ENCODE assay signal across 2 cellular contexts in the genomic region with DNA sequence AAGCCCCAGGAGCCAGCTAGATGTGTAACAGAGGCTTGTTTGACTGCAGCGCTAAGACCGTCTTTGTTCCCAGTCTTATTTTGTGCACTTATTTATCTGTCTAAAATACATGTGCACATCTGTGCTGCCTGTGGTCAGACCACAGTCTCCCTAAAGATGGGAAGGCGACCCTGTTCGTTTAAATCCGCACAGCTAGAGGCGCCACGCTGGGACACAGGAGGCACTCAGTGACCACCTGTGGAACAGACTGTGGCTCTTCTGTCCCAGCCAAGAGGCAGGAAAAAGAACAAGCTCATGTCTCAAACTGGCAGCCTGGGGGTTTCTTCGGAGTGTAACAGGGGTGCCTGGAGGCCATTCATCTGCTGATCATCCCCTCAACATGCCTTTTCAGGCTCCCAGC.
TF ChIP-seq lines count a peak whose summit lies in the region.

No MANE protein-coding gene starts in this region.

TF ChIP-seq in K562, 482 proteins besides CTCF, POLR2A, EP300 and RAD21:
- TF ChIP-seq, protein P1, sequence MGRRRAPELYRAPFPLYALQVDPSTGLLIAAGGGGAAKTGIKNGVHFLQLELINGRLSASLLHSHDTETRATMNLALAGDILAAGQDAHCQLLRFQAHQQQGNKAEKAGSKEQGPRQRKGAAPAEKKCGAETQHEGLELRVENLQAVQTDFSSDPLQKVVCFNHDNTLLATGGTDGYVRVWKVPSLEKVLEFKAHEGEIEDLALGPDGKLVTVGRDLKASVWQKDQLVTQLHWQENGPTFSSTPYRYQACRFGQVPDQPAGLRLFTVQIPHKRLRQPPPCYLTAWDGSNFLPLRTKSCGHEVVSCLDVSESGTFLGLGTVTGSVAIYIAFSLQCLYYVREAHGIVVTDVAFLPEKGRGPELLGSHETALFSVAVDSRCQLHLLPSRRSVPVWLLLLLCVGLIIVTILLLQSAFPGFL (CRISPR knock-in tag; IDR thresholded peaks at IDR 0.05), result 0 out of 2 replicates have a peak, but pooled peaks have one; percentile 35
- TF ChIP-seq, protein P2, sequence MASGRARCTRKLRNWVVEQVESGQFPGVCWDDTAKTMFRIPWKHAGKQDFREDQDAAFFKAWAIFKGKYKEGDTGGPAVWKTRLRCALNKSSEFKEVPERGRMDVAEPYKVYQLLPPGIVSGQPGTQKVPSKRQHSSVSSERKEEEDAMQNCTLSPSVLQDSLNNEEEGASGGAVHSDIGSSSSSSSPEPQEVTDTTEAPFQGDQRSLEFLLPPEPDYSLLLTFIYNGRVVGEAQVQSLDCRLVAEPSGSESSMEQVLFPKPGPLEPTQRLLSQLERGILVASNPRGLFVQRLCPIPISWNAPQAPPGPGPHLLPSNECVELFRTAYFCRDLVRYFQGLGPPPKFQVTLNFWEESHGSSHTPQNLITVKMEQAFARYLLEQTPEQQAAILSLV (tag; IDR thresholded peaks at IDR 0.05), result no peak

TF ChIP-seq in SK-N-SH treated with all-trans-retinoic acid at 6 μM for 48 hours, 23 proteins besides CTCF, POLR2A, EP300 and RAD21 (continued from another document):
- TF ChIP-seq, protein P3, sequence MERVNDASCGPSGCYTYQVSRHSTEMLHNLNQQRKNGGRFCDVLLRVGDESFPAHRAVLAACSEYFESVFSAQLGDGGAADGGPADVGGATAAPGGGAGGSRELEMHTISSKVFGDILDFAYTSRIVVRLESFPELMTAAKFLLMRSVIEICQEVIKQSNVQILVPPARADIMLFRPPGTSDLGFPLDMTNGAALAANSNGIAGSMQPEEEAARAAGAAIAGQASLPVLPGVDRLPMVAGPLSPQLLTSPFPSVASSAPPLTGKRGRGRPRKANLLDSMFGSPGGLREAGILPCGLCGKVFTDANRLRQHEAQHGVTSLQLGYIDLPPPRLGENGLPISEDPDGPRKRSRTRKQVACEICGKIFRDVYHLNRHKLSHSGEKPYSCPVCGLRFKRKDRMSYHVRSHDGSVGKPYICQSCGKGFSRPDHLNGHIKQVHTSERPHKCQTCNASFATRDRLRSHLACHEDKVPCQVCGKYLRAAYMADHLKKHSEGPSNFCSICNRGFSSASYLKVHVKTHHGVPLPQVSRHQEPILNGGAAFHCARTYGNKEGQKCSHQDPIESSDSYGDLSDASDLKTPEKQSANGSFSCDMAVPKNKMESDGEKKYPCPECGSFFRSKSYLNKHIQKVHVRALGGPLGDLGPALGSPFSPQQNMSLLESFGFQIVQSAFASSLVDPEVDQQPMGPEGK (CRISPR knock-in tag; IDR thresholded peaks at IDR 0.05; ENCODE audit: borderline replicate concordance), result no peak
- TF ChIP-seq CSDC2 (CRISPR knock-in tag; IDR thresholded peaks at IDR 0.05) (no peak), ZFP30 (CRISPR knock-in tag; IDR thresholded peaks at IDR 0.05) (no peak), TCF4 (CRISPR knock-in tag; IDR thresholded peaks at IDR 0.05; ENCODE audit: borderline replicate concordance) (no peak), GLIS3 (CRISPR knock-in tag; IDR thresholded peaks at IDR 0.05) (no peak), ZC3H10 (CRISPR knock-in tag; IDR thresholded peaks at IDR 0.05) (no peak), ZNF565 (CRISPR knock-in tag; conservative IDR thresholded peaks at IDR 0.05; ENCODE audit: low read depth) (no peak), ARNTL (CRISPR knock-in tag; IDR thresholded peaks at IDR 0.05; ENCODE audit: borderline replicate concordance, low read depth) (no peak), RARB (CRISPR knock-in tag; IDR thresholded peaks at IDR 0.05) (no peak), ZFP3 (CRISPR knock-in tag; IDR thresholded peaks at IDR 0.05) (no peak)
- TF ChIP-seq, protein P4, sequence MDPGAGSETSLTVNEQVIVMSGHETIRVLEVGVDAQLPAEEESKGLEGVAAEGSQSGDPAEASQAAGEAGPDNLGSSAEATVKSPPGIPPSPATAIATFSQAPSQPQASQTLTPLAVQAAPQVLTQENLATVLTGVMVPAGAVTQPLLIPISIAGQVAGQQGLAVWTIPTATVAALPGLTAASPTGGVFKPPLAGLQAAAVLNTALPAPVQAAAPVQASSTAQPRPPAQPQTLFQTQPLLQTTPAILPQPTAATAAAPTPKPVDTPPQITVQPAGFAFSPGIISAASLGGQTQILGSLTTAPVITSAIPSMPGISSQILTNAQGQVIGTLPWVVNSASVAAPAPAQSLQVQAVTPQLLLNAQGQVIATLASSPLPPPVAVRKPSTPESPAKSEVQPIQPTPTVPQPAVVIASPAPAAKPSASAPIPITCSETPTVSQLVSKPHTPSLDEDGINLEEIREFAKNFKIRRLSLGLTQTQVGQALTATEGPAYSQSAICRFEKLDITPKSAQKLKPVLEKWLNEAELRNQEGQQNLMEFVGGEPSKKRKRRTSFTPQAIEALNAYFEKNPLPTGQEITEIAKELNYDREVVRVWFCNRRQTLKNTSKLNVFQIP (CRISPR knock-in tag; IDR thresholded peaks at IDR 0.05; ENCODE audit: borderline replicate concordance, low read depth), result no peak
